ENCODE assay signal across 1 cellular context in genomic region chr6:5003604-5004372, GRCh38.
A peak's percentile ranks its signal among the peaks of the same experiment; 100 is the strongest.
TF ChIP-seq lines count a peak whose summit lies in the region.

Gene RPP40, minus strand, starts transcription at chr6:5004037. Its CDS starts 35 bp downstream, at chr6:5004002.

TF ChIP-seq in HepG2, 621 proteins besides CTCF, POLR2A, EP300 and RAD21 (continued from another document and continues in another):
- TF ChIP-seq TEF (CRISPR knock-in tag; IDR thresholded peaks at IDR 0.05): peak; percentile 83
- no peak; the same call in 1 of the 2 replicates for TF ChIP-seq ZZZ3 (CRISPR knock-in tag; IDR thresholded peaks at IDR 0.05; ENCODE audit: borderline replicate concordance)
- TF ChIP-seq ZNF143 (CRISPR knock-in tag; IDR thresholded peaks at IDR 0.05): peak; percentile 97
- TF ChIP-seq FOXA3 (CRISPR knock-in tag; IDR thresholded peaks at IDR 0.05): peak; percentile 15
- TF ChIP-seq ZMAT3 (CRISPR knock-in tag; conservative IDR thresholded peaks at IDR 0.05): peak; percentile 2; the same call in 1 of the 2 replicates
- no peak for TF ChIP-seq ELF4 (CRISPR knock-in tag; IDR thresholded peaks at IDR 0.05; ENCODE audit: borderline replicate concordance)
- TF ChIP-seq KDM4B (CRISPR knock-in tag; IDR thresholded peaks at IDR 0.05): peak; percentile 33
- TF ChIP-seq GLI4 (CRISPR knock-in tag; IDR thresholded peaks at IDR 0.05; ENCODE audit: borderline replicate concordance): peak; percentile 95
- no peak for TF ChIP-seq PBX2 (CRISPR knock-in tag; IDR thresholded peaks at IDR 0.05)
- peak; percentile 65 for TF ChIP-seq MYPOP (CRISPR knock-in tag; IDR thresholded peaks at IDR 0.05)
- TF ChIP-seq ZFP37 (CRISPR knock-in tag; IDR thresholded peaks at IDR 0.05; ENCODE audit: borderline replicate concordance): peak; percentile 95; the same call in 1 of the 2 replicates
- peak; percentile 40; the same call in 1 of the 2 replicates for TF ChIP-seq KLF15 (CRISPR knock-in tag; IDR thresholded peaks at IDR 0.05; ENCODE audit: borderline replicate concordance)
- TF ChIP-seq SNRNP70 (IDR thresholded peaks at IDR 0.05; ENCODE audit: low read depth, low read length): no peak
- peak; percentile 96 for TF ChIP-seq ZNF232 (CRISPR knock-in tag; IDR thresholded peaks at IDR 0.05; ENCODE audit: borderline replicate concordance)
- TF ChIP-seq ARID2 (CRISPR knock-in tag; IDR thresholded peaks at IDR 0.05; ENCODE audit: borderline replicate concordance): no peak
- TF ChIP-seq ZNF546 (CRISPR knock-in tag; conservative IDR thresholded peaks at IDR 0.05): no peak
- no peak for TF ChIP-seq MTA3 (CRISPR knock-in tag; IDR thresholded peaks at IDR 0.05)
- peak; percentile 83; the same call in 1 of the 2 replicates for TF ChIP-seq ZNF567 (CRISPR knock-in tag; IDR thresholded peaks at IDR 0.05; ENCODE audit: borderline replicate concordance)
- TF ChIP-seq PTBP1 (IDR thresholded peaks at IDR 0.05; ENCODE audit: low read depth, low read length, poor library complexity, severe bottlenecking): no peak
- peak; percentile 68; the same call in 1 of the 2 replicates for TF ChIP-seq TFDP1 (CRISPR knock-in tag; IDR thresholded peaks at IDR 0.05; ENCODE audit: borderline replicate concordance)
- TF ChIP-seq ZNF766 (CRISPR knock-in tag; IDR thresholded peaks at IDR 0.05; ENCODE audit: borderline replicate concordance): peak; percentile 94
- peak; percentile 37; the same call in 1 of the 2 replicates for TF ChIP-seq TSC22D2 (CRISPR knock-in tag; IDR thresholded peaks at IDR 0.05; ENCODE audit: borderline replicate concordance)
- peak; percentile 85 for TF ChIP-seq IKZF5 (CRISPR knock-in tag; IDR thresholded peaks at IDR 0.05)
- TF ChIP-seq ZNF225 (CRISPR knock-in tag; IDR thresholded peaks at IDR 0.05): peak; percentile 80; the same call in 1 of the 2 replicates
- TF ChIP-seq TRIM22 (IDR thresholded peaks at IDR 0.05): no peak
- 0 out of 2 replicates have a peak, but pooled peaks have one; percentile 50 for TF ChIP-seq CBFB (CRISPR knock-in tag; IDR thresholded peaks at IDR 0.05)
- TF ChIP-seq PCBP2 (optimal IDR thresholded peaks at IDR 0.05; ENCODE audit: low read depth, low read length, poor library complexity, severe bottlenecking): no peak
- TF ChIP-seq NR0B2 (CRISPR knock-in tag; IDR thresholded peaks at IDR 0.05): peak; percentile 92; the same call in 1 of the 2 replicates
- TF ChIP-seq MXD1 (CRISPR knock-in tag; IDR thresholded peaks at IDR 0.05): peak; percentile 99
- TF ChIP-seq KLF11 (CRISPR knock-in tag; IDR thresholded peaks at IDR 0.05): peak; percentile 47; the same call in 1 of the 2 replicates
- no peak for TF ChIP-seq HIC2 (CRISPR knock-in tag; IDR thresholded peaks at IDR 0.05; ENCODE audit: low read depth)
- TF ChIP-seq ZFY (CRISPR knock-in tag; IDR thresholded peaks at IDR 0.05): peak; percentile 94
- no peak for TF ChIP-seq U2AF2 (IDR thresholded peaks at IDR 0.05; ENCODE audit: low read depth, low read length)
- TF ChIP-seq ATF4 (CRISPR knock-in tag; IDR thresholded peaks at IDR 0.05): peak in 1 of 2 experiments; percentile 46; a peak in 1 of 4 replicates
- no peak for TF ChIP-seq ZNF24 (IDR thresholded peaks at IDR 0.05)
- TF ChIP-seq ZNF513 (CRISPR knock-in tag; conservative IDR thresholded peaks at IDR 0.05): peak; percentile 84; the same call in 1 of the 2 replicates
- peak; percentile 97 for TF ChIP-seq SAP130 (CRISPR knock-in tag; IDR thresholded peaks at IDR 0.05; ENCODE audit: low read depth)
- peak; percentile 73 for TF ChIP-seq ZBTB7B (CRISPR knock-in tag; IDR thresholded peaks at IDR 0.05)
- TF ChIP-seq MZF1 (CRISPR knock-in tag; IDR thresholded peaks at IDR 0.05; ENCODE audit: borderline replicate concordance): no peak
- TF ChIP-seq POLR2AphosphoS2 (IDR thresholded peaks at IDR 0.05; ENCODE audit: low read depth, low read length): peak; percentile 47; the same call in 1 of the 2 replicates
- TF ChIP-seq SRF (IDR thresholded peaks at IDR 0.05; ENCODE audit: low read depth, low read length): peak; percentile 35; the same call in 1 of the 2 replicates
- peak; percentile 92 for TF ChIP-seq MTERF4 (CRISPR knock-in tag; IDR thresholded peaks at IDR 0.05)
- TF ChIP-seq ZNF547 (CRISPR knock-in tag; IDR thresholded peaks at IDR 0.05): peak; percentile 93
